Comparison of ENCODE assay signal across 12 cellular contexts in the genomic region with DNA sequence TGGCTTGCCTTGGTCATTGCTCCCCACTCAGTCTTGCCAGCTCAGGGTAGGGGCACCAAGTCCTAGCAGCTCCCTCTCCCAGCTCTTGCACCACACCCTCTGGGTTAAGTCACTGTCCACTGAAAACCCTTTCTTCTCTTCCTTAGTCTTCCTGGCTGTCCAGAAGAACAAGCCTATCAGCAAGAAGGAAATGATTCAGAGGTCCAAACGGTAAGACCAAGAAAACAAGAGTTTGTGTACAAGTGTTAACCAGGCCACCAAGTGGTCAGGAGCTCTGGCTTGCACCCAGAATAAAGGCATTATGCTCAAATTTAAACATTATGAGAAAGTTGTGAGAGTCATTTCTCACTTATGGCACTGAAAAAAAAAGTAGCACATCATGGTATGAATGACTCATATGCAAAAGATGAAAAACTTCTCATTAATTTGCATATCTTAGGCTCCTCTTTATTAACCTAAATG. TPM values are rescaled to one million over a fixed set of nuclear protein-coding genes. Genes with fewer than 3 reads are reported as not detected.
DNase-seq lines count a peak whose midpoint lies in the region; ATAC-seq, FAIRE-seq and TF ChIP-seq lines count a peak whose summit lies in the region.
"Not testable (repeated sequence)": the region's sequence is repeated elsewhere in the genome, so short reads cannot be mapped to it uniquely, and the experiment has no call there.
"Had no signal": no experiment of that assay in that cellular context is flagged by ENCODE, and none has a peak within 500 bp of the region (broad histone marks: within the 10 kb centered on the region; RNA-seq: fewer than 3 reads in every experiment).

No MANE protein-coding gene starts in this region.

- not testable (repeated sequence) for H3K9ac ChIP-seq in PC-3 (ENCODE audit: low read length); endothelial cell of umbilical vein (replicated peaks; ENCODE audit: extremely low read depth, insufficient read depth, low read length)

- H3K36me3 ChIP-seq in PC-3 (ENCODE audit: low read depth, low read length); endothelial cell of umbilical vein (ENCODE audit: control insufficient read depth in 2 of 2, extremely low read depth in 1 of 2, insufficient read depth in 2 of 2, low read length in 2 of 2): not testable (repeated sequence)

- peak overlapping the region; percentile 29 for H3K27ac Mint-ChIP-seq in activated naive CD8-positive, alpha-beta T cell treated with anti-CD3 and anti-CD28 coated beads, Interleukin-2, amount 50 U/mL, for 24 hours
- peak overlapping the region; percentile 3 to 68 for H3K27ac Mint-ChIP-seq in natural killer cell treated with Interleukin-12 subunit alpha and Interleukin-12 subunit beta and Interleukin-15 and Interleukin-18, amount 100 ng/mL, for 72 hours

- CTCF ChIA-PET in PC-3 (lab: Charles Lee); endothelial cell of umbilical vein (lab: Charles Lee): not testable (repeated sequence)

- ATAC-seq in GM18511 (IDR thresholded peaks at IDR 0.05; ENCODE audit: unreplicated experiment) (peak; percentile 60), GM21723 (IDR thresholded peaks at IDR 0.05; ENCODE audit: unreplicated experiment) (peak; percentile 65), HG03354 (IDR thresholded peaks at IDR 0.05; ENCODE audit: poor library complexity, severe bottlenecking, unreplicated experiment) (peak; percentile 60)
- ATAC-seq in PC-3: not testable (repeated sequence)
- peak; percentile 40 for ATAC-seq in activated naive CD8-positive, alpha-beta T cell treated with anti-CD3 and anti-CD28 coated beads, Interleukin-2, amount 50 U/mL, for 24 hours
- ATAC-seq in natural killer cell treated with Interleukin-12 subunit alpha and Interleukin-12 subunit beta and Interleukin-15 and Interleukin-18, amount 100 ng/mL, for 72 hours: peak; percentile 74 to 85

- TF ChIP-seq POLR2A in endothelial cell of umbilical vein (IDR thresholded peaks at IDR 0.05; ENCODE audit: low read depth, low read length): not testable (repeated sequence)

- H3K4me3 ChIP-seq in PC-3 (ENCODE audit: low read length); endothelial cell of umbilical vein (replicated peaks in 1 of 3; ENCODE audit: insufficient read depth in 1 of 3, low read depth in 1 of 3, low read length in 3 of 3): not testable (repeated sequence)

- TF ChIP-seq CTCF in PC-3 (conservative IDR thresholded peaks at IDR 0.05; ENCODE audit: low read depth, low read length); endothelial cell of umbilical vein (IDR thresholded peaks at IDR 0.05; ENCODE audit: extremely low read depth in 1 of 2, insufficient read depth in 1 of 2, low read depth in 1 of 2, low read length in 2 of 2): not testable (repeated sequence)

- H3K4me1 ChIP-seq in PC-3 (ENCODE audit: insufficient read depth, low read length); endothelial cell of umbilical vein (ENCODE audit: control insufficient read depth, extremely low read depth, insufficient read depth, low read length): not testable (repeated sequence)

- POLR2A ChIA-PET in PC-3 (lab: Charles Lee; ENCODE audit: unreplicated experiment); endothelial cell of umbilical vein (lab: Charles Lee): not testable (repeated sequence)

- H3K4me2 ChIP-seq in PC-3 (ENCODE audit: low read length); endothelial cell of umbilical vein (ENCODE audit: insufficient read depth, low read length): not testable (repeated sequence)

- H3K4me3 Mint-ChIP-seq in activated naive CD8-positive, alpha-beta T cell treated with anti-CD3 and anti-CD28 coated beads, Interleukin-2, amount 50 U/mL, for 24 hours: not testable (repeated sequence)
- H3K4me3 Mint-ChIP-seq in natural killer cell treated with Interleukin-12 subunit alpha and Interleukin-12 subunit beta and Interleukin-15 and Interleukin-18, amount 100 ng/mL, for 72 hours: peak overlapping the region; percentile 69

- H3K79me2 ChIP-seq in PC-3 (ENCODE audit: low read length); endothelial cell of umbilical vein (ENCODE audit: control insufficient read depth, insufficient read depth, low read length): not testable (repeated sequence)

- not testable (repeated sequence) for H3K27me3 Mint-ChIP-seq in activated naive CD8-positive, alpha-beta T cell treated with anti-CD3 and anti-CD28 coated beads, Interleukin-2, amount 50 U/mL, for 24 hours
- H3K27me3 Mint-ChIP-seq in natural killer cell treated with Interleukin-12 subunit alpha and Interleukin-12 subunit beta and Interleukin-15 and Interleukin-18, amount 100 ng/mL, for 72 hours: peaks cover 13 to 25% of the 10 kb centered on the region in 2 donors

- H3K36me3 Mint-ChIP-seq in activated naive CD8-positive, alpha-beta T cell treated with anti-CD3 and anti-CD28 coated beads, Interleukin-2, amount 50 U/mL, for 24 hours (ENCODE audit: low read depth); natural killer cell treated with Interleukin-12 subunit alpha and Interleukin-12 subunit beta and Interleukin-15 and Interleukin-18, amount 100 ng/mL, for 72 hours: not testable (repeated sequence)

- intact Hi-C loops in PC-3 (cut with micrococcal nuclease); endothelial cell of umbilical vein (cut with micrococcal nuclease): not testable (repeated sequence)

- H3F3A ChIP-seq in PC-3 (ENCODE audit: low read length, unreplicated experiment): not testable (repeated sequence)

- not testable (repeated sequence) for H3K9me1 ChIP-seq in endothelial cell of umbilical vein (replicated peaks; ENCODE audit: control insufficient read depth, extremely low read depth, insufficient read depth, low read length)

- not testable (repeated sequence) for BruUV-seq in PC-3 (replicated peaks; lab: Mats Ljungman, UMichigan); endothelial cell of umbilical vein (replicated peaks; lab: Mats Ljungman, UMichigan)

- H4K20me1 ChIP-seq in PC-3 (ENCODE audit: low read length); endothelial cell of umbilical vein (replicated peaks; ENCODE audit: control insufficient read depth, extremely low read depth, insufficient read depth, low read length): not testable (repeated sequence)

- H3K27ac ChIP-seq in PC-3 (ENCODE audit: low read length); endothelial cell of umbilical vein (ENCODE audit: insufficient read depth, low read depth, low read length): not testable (repeated sequence)

- not testable (repeated sequence) for H3K4me1 Mint-ChIP-seq in activated naive CD8-positive, alpha-beta T cell treated with anti-CD3 and anti-CD28 coated beads, Interleukin-2, amount 50 U/mL, for 24 hours; natural killer cell treated with Interleukin-12 subunit alpha and Interleukin-12 subunit beta and Interleukin-15 and Interleukin-18, amount 100 ng/mL, for 72 hours (ENCODE audit: low read depth in 2 of 2)

- FAIRE-seq in endothelial cell of umbilical vein (lab: Jason Lieb, UNC): peak; percentile 99

- not testable (repeated sequence) for H3K9me2 ChIP-seq in PC-3 (replicated peaks; ENCODE audit: low read length)

- DNase-seq in EL: peak; percentile 4
- peak; percentile 10 for DNase-seq in PC-3
- not testable (repeated sequence) for DNase-seq in activated naive CD8-positive, alpha-beta T cell treated with anti-CD3 and anti-CD28 coated beads, Interleukin-2, amount 50 U/mL, for 24 hours; natural killer cell treated with Interleukin-12 subunit alpha and Interleukin-12 subunit beta and Interleukin-15 and Interleukin-18, amount 100 ng/mL, for 72 hours (ENCODE audit: low spot score)
- DNase-seq in endothelial cell of umbilical vein (ENCODE audit: low read depth, low spot score): peak; percentile 60

- H3K9me3 ChIP-seq in PC-3 (ENCODE audit: low read length); endothelial cell of umbilical vein (replicated peaks; ENCODE audit: control insufficient read depth, insufficient read depth, low read length): not testable (repeated sequence)

- H3K27me3 ChIP-seq in PC-3 (ENCODE audit: low read length); endothelial cell of umbilical vein (ENCODE audit: control insufficient read depth in 2 of 2, insufficient read depth in 2 of 2, low read length in 2 of 2): not testable (repeated sequence)

- H2AFZ ChIP-seq in PC-3 (ENCODE audit: low read length); endothelial cell of umbilical vein (ENCODE audit: low read depth, low read length): not testable (repeated sequence)

- dilution Hi-C loops in endothelial cell of umbilical vein (cut with MboI; ENCODE audit: extremely low pct_ligation_motif_present, low sequenced_read_pairs): not testable (repeated sequence)

- H3K9me3 Mint-ChIP-seq in activated naive CD8-positive, alpha-beta T cell treated with anti-CD3 and anti-CD28 coated beads, Interleukin-2, amount 50 U/mL, for 24 hours; natural killer cell treated with Interleukin-12 subunit alpha and Interleukin-12 subunit beta and Interleukin-15 and Interleukin-18, amount 100 ng/mL, for 72 hours: not testable (repeated sequence)

RNA-seq across cellular contexts. Expression of a gene that starts 32.5 kb away (rescaled TPM):
- total RNA-seq in PC-3 (2014; rRNA removed) (not detected in 2 replicates), endothelial cell of umbilical vein (not detected in 2 replicates)
- 0.19 and 0.25 TPM in 2 replicates for polyA plus RNA-seq in endothelial cell of umbilical vein
- polyA plus RNA-seq in endothelial cell of umbilical vein (2011; cell fraction: cytosol; rRNA removed): 0.14 and 0.34 TPM in 2 replicates
- 0.36 TPM in 1 of 2 replicates, not detected in the other for polyA plus RNA-seq in endothelial cell of umbilical vein (2011; cell fraction: nucleus; rRNA removed)
- not detected in 2 replicates for polyA plus RNA-seq in endothelial cell of umbilical vein (2012)
- not detected in 2 replicates for polyA minus RNA-seq in endothelial cell of umbilical vein
- polyA minus RNA-seq in endothelial cell of umbilical vein (2011; cell fraction: cytosol; rRNA and poly(A)+ RNA removed): not detected
- not detected in 2 replicates for polyA minus RNA-seq in endothelial cell of umbilical vein (2011; cell fraction: nucleus; rRNA and poly(A)+ RNA removed)
- total RNA-seq in natural killer cell treated with Interleukin-12 subunit alpha and Interleukin-12 subunit beta and Interleukin-15 and Interleukin-18, amount 100 ng/mL, for 72 hours: not detected
- total RNA-seq: CD4-positive, alpha-beta T cell; H4; NCI-H460; SJCRH30 had no signal
